In the genomic region with DNA sequence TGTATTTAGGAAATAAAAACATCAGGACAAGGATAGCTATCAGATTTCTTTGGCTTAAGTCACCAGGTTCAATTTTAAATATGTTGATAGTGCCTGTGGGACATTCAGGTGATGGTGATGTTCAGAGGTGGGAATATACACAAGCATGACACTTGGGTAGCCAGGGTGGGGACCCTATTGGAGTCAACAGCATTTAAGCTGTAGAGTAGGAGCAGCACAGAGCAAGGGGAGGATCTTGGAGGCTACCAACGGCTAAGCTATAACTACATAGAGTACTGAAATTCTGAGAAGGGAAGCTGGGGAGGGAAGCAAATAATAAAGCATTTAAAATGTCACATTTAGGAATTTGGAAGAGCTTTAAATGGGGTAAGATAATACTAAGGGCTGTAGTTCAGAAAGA, we compare ENCODE assay signal across 11 cellular contexts.
"Had no signal": no experiment of that assay in that cellular context is flagged by ENCODE, and none has a peak within 500 bp of the region (broad histone marks: within the 10 kb centered on the region; RNA-seq: fewer than 3 reads in every experiment).

No MANE protein-coding gene starts in this region.

- H3K36me3 ChIP-seq: upper lobe of left lung, WERI-Rb-1 had no signal

- H3K27ac ChIP-seq: left ventricle myocardium inferior, upper lobe of left lung, WERI-Rb-1 had no signal

- FAIRE-seq: colon, frontal cortex, kidney had no signal

- ATAC-seq: activated T-cell treated with anti-CD3 and anti-CD28 coated beads, Interleukin-2, amount 50 U/mL, for 72 hours had no signal

- H3K9me3 ChIP-seq: left ventricle myocardium inferior, thoracic aorta, upper lobe of left lung had no signal

- H3K4me1 ChIP-seq: left ventricle myocardium inferior had no signal

- H3K4me3 ChIP-seq: left ventricle myocardium inferior, thoracic aorta, upper lobe of left lung had no signal

- H3K27me3 ChIP-seq: upper lobe of left lung had no signal

- DNase-seq: activated CD4-positive, alpha-beta T cell treated with anti-CD3 and anti-CD28 coated beads, Interleukin-2, amount 50 U/mL, for 4 hours; activated effector memory CD4-positive, alpha-beta T cell treated with anti-CD3 and anti-CD28 coated beads, Interleukin-2, amount 50 U/mL, for 16 hours; activated naive CD4-positive, alpha-beta T cell treated with anti-CD3 and anti-CD28 coated beads, Interleukin-2, amount 50 U/mL, for 16 hours; activated T-cell treated with anti-CD3 and anti-CD28 coated beads, Interleukin-2, amount 50 U/mL, for 72 hours; kidney; left ventricle myocardium inferior; upper lobe of left lung; WERI-Rb-1 had no signal
